Comparison of ENCODE assay signal across 9 cellular contexts in the genomic region with DNA sequence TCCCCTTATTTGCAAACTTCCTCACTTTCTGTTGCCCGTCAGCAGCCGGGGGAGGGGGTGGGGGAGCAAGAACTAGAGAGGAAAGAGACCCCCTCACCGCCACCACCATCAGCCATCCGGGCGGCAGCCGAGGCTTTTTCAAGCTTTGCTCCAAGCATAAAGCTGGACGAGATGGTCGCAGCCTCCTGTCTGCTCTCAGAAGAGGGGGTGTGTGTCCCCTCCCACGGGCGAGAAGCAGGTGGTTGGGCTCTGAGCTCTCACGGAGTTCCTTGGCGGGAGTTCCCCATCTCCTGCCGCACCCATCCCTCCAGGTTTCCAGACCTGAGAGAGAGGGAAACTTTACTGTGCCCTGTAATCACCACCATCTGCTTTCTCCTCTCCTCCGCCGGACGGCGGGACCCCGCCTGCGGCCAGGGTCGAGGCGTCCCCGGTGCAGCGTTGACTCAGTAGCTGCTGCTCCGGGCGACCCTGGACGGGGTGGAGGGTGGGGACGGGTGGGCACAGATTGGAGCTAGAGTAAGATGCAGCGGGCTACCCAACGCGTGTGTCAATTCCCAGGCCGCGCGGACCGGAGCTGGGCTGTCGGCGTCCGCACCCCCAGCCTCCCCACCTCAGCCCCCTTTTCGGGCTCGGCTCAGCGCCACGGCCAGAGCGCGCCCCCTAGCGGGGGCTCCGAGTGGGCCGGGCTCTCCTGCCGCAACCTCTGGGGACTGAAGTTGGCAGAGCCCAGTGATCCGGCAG. TPM values are rescaled to one million over a fixed set of nuclear protein-coding genes. Genes with fewer than 3 reads are reported as not detected.
DNase-seq lines count a peak whose midpoint lies in the region; ATAC-seq lines count a peak whose summit lies in the region.
"Had no signal": no experiment of that assay in that cellular context is flagged by ENCODE, and none has a peak within 500 bp of the region (broad histone marks: within the 10 kb centered on the region; RNA-seq: fewer than 3 reads in every experiment).

No MANE protein-coding gene starts in this region.

- in situ Hi-C loops in T47D (cut with HindIII; ENCODE audit: low pct_unique_long_range_greater_than_20kb, low sequenced_read_pairs): no loop called here

- peak overlapping the region in 9 of 10 donors; percentile 55 to 72 (median 62) for H3K4me3 Mint-ChIP-seq in naive thymus-derived CD8-positive, alpha-beta T cell

- no peak overlapping the region for H3K27ac Mint-ChIP-seq in naive thymus-derived CD8-positive, alpha-beta T cell
- H3K27ac Mint-ChIP-seq: T-helper 1 cell treated with Interleukin-12 subunit alpha and Interleukin-12 subunit beta and Interleukin-4 antibody, amounts not matched to agents 30 μg/mL and 1 μg/mL, for 36 hours had no signal

- POLR2A ChIA-PET in naive thymus-derived CD8-positive, alpha-beta T cell (lab: Charles Lee): no interaction called here

- peaks cover 21 to 73% (median 55%) of the 10 kb centered on the region in 5 donors for H3K27me3 Mint-ChIP-seq in naive thymus-derived CD8-positive, alpha-beta T cell

- H3K4me1 Mint-ChIP-seq in naive thymus-derived CD8-positive, alpha-beta T cell: peaks cover 10 to 48% (median 32%) of the 10 kb centered on the region in 4 donors

- peaks cover 0 to 25% (median 0%) of the 10 kb centered on the region in 3 donors for H3K36me3 Mint-ChIP-seq in naive thymus-derived CD8-positive, alpha-beta T cell

- H3K9me3 Mint-ChIP-seq in naive thymus-derived CD8-positive, alpha-beta T cell: peaks cover 0 to 12% (median 0%) of the 10 kb centered on the region in 9 donors
- H3K9me3 Mint-ChIP-seq: T-helper 1 cell treated with Interleukin-12 subunit alpha and Interleukin-12 subunit beta and Interleukin-4 antibody, amounts not matched to agents 30 μg/mL and 1 μg/mL, for 36 hours had no signal

- ATAC-seq in GM21576 (IDR thresholded peaks at IDR 0.05; ENCODE audit: unreplicated experiment): peak; percentile 79
- ATAC-seq in naive thymus-derived CD8-positive, alpha-beta T cell: peak; percentile 44 to 47
- no peak for ATAC-seq in HG02623 (IDR thresholded peaks at IDR 0.05; ENCODE audit: unreplicated experiment)

- peak; percentile 21 for DNase-seq in DMS53 treated with DMSO at 0.1 percent for 48 hours (lab: John Stamatoyannopoulos, UW; ENCODE audit: unreplicated experiment)
- peak; percentile 82 for DNase-seq in NCI-H2227 (lab: John Stamatoyannopoulos, UW; ENCODE audit: unreplicated experiment)
- peak; percentile 33 to 72 for DNase-seq in T47D (ENCODE audit: low read depth in 1 of 2, low spot score in 1 of 2)
- peak in 7 of 10 donors; percentile 1 to 31 (median 21) for DNase-seq in naive thymus-derived CD8-positive, alpha-beta T cell
- DNase-seq in activated gamma-delta T cell treated with Interleukin-2 at 50 U/mL for 16 hours: no peak
- DNase-seq in cerebellar cortex (ENCODE audit: low spot score): no peak

RNA-seq across cellular contexts. Expression of a gene that starts 4.8 kb away (rescaled TPM):
- not detected for total RNA-seq in naive thymus-derived CD8-positive, alpha-beta T cell
- polyA plus RNA-seq in naive thymus-derived CD8-positive, alpha-beta T cell: not detected

Comparison
In these comparisons a context has a peak if more than half of its experiments do, and no peak if none do; other contexts are left out.
1. DNase-seq: peak in DMS53 treated with DMSO at 0.1 percent for 48 hours (single experiment), NCI-H2227 (single experiment), T47D (2 of 2) and naive thymus-derived CD8-positive, alpha-beta T cell (7 of 10); none in activated gamma-delta T cell treated with Interleukin-2 at 50 U/mL for 16 hours (single experiment) and cerebellar cortex (single experiment).